In the genomic region with DNA sequence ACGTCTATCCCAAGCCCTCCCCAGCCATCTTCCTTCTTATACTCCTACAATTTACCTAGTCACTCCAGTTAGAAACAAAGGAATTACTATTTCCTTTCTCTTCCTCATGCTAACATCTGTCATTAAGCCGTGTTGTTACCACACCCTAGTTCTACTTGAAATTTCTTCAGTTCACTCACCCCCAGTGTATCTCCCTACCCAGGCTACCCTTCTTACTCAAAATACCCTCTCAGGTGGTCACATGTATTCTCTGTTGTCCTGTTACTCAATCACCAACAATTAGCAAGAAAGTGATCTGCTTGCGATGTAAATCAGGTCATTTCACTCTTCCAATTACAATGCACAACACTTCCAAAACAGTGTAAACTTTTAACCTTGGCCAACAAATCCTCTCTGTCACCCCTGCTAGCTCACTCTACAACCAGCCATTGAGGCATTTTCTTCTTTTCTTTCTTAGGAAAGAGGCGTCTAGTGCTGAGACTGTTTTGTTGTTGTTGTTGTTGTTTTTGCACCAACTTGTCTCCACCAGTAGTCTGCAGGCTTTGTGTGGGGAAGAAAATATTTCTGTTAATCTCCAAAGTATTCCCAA, we compare ENCODE assay signal across 23 cellular contexts. TPM values are rescaled to one million over a fixed set of nuclear protein-coding genes. Genes with fewer than 3 reads are reported as not detected.
"Had no signal": no experiment of that assay in that cellular context is flagged by ENCODE, and none has a peak within 500 bp of the region (broad histone marks: within the 10 kb centered on the region; RNA-seq: fewer than 3 reads in every experiment).

No MANE protein-coding gene starts in this region.

- H3K27me3 Mint-ChIP-seq: activated CD8-positive, alpha-beta memory T cell treated with anti-CD3 and anti-CD28 coated beads, Interleukin-2, amount 10 ng/mL, durations not matched to agents 7 days and 5 days; activated naive CD4-positive, alpha-beta T cell treated with anti-CD3 and anti-CD28 coated beads, Interleukin-2, amount 50 U/mL, for 24 hours; activated T-cell treated with anti-CD3 and anti-CD28 coated beads, Interleukin-2, amount 50 U/mL, for 24 hours had no signal

- H3K9me3 ChIP-seq: breast epithelium had no signal

- H3K36me3 ChIP-seq: breast epithelium had no signal

- H3K4me1 Mint-ChIP-seq: activated CD8-positive, alpha-beta memory T cell treated with anti-CD3 and anti-CD28 coated beads, Interleukin-2, amount 10 ng/mL, durations not matched to agents 7 days and 5 days; activated naive CD4-positive, alpha-beta T cell treated with anti-CD3 and anti-CD28 coated beads, Interleukin-2, amount 50 U/mL, for 24 hours had no signal

- DNase-seq: activated CD4-positive, alpha-beta T cell treated with anti-CD3 and anti-CD28 coated beads for 48 hours; activated CD4-positive, alpha-beta T cell treated with anti-CD3 and anti-CD28 coated beads, Interleukin-2, amount 50 U/mL, for 4 hours; activated CD4-positive, CD25-positive, alpha-beta regulatory T cell treated with anti-CD3 and anti-CD28 coated beads, Interleukin-2, amount 50 U/mL, for 72 hours; activated CD8-positive, alpha-beta memory T cell treated with anti-CD3 and anti-CD28 coated beads, Interleukin-2, amount 10 ng/mL, durations not matched to agents 7 days and 5 days; activated effector memory CD4-positive, alpha-beta T cell treated with Interleukin-2 at 50 U/mL for 16 hours; activated naive CD4-positive, alpha-beta T cell; activated T-cell treated with anti-CD3 and anti-CD28 coated beads, Interleukin-2, amount 50 U/mL, for 24 hours; aorta; Karpas-422; MM.1S; NCI-H1105 treated with DMSO at 0.1 percent for 48 hours; NCI-H146; NCI-H187 treated with DMSO at 0.1 percent for 48 hours; NCI-H2081 treated with DMSO at 0.1 percent for 48 hours; NCI-H446; NCI-H524; PC-3; SHP77 treated with DMSO at 0.1 percent for 48 hours had no signal

- ATAC-seq: activated CD8-positive, alpha-beta memory T cell treated with anti-CD3 and anti-CD28 coated beads, Interleukin-2, amount 10 ng/mL, durations not matched to agents 7 days and 5 days; K562; PC-3 had no signal

- H3K27ac Mint-ChIP-seq: activated CD8-positive, alpha-beta memory T cell treated with anti-CD3 and anti-CD28 coated beads, Interleukin-2, amount 10 ng/mL, durations not matched to agents 7 days and 5 days; activated naive CD4-positive, alpha-beta T cell treated with anti-CD3 and anti-CD28 coated beads, Interleukin-2, amount 50 U/mL, for 24 hours; activated T-cell treated with anti-CD3 and anti-CD28 coated beads, Interleukin-2, amount 50 U/mL, for 24 hours; activated T-helper 1 cell treated with anti-CD3 and anti-CD28 coated beads, Interleukin-12 subunit alpha, Interleukin-12 subunit beta, Interleukin-2, Interleukin-4 antibody, amounts not matched to agents 30 ng/mL and 10 ng/mL and 1 ng/mL, durations not matched to agents 14 hours and 24 hours and 36 hours; T-helper 1 cell treated with Interleukin-12 subunit alpha and Interleukin-12 subunit beta and Interleukin-4 antibody, amounts not matched to agents 30 μg/mL and 1 μg/mL, for 36 hours had no signal

- H3K4me3 Mint-ChIP-seq: activated CD8-positive, alpha-beta memory T cell treated with anti-CD3 and anti-CD28 coated beads, Interleukin-2, amount 10 ng/mL, durations not matched to agents 7 days and 5 days; activated naive CD4-positive, alpha-beta T cell treated with anti-CD3 and anti-CD28 coated beads, Interleukin-2, amount 50 U/mL, for 24 hours; activated T-cell treated with anti-CD3 and anti-CD28 coated beads, Interleukin-2, amount 50 U/mL, for 24 hours; activated T-helper 1 cell treated with anti-CD3 and anti-CD28 coated beads, Interleukin-12 subunit alpha, Interleukin-12 subunit beta, Interleukin-2, Interleukin-4 antibody, amounts not matched to agents 30 ng/mL and 10 ng/mL and 1 ng/mL, durations not matched to agents 14 hours and 24 hours and 36 hours; T-helper 1 cell treated with Interleukin-12 subunit alpha and Interleukin-12 subunit beta and Interleukin-4 antibody, amounts not matched to agents 30 μg/mL and 1 μg/mL, for 36 hours had no signal

- H3K27me3 ChIP-seq: breast epithelium had no signal

- H3K27ac ChIP-seq: breast epithelium had no signal

- H3K36me3 Mint-ChIP-seq: activated CD8-positive, alpha-beta memory T cell treated with anti-CD3 and anti-CD28 coated beads, Interleukin-2, amount 10 ng/mL, durations not matched to agents 7 days and 5 days; activated naive CD4-positive, alpha-beta T cell treated with anti-CD3 and anti-CD28 coated beads, Interleukin-2, amount 50 U/mL, for 24 hours had no signal

- H3K4me3 ChIP-seq: breast epithelium, K562 had no signal

- H3K4me1 ChIP-seq: breast epithelium had no signal

- H3K9me3 Mint-ChIP-seq: activated naive CD4-positive, alpha-beta T cell treated with anti-CD3 and anti-CD28 coated beads, Interleukin-2, amount 50 U/mL, for 24 hours; activated T-cell treated with anti-CD3 and anti-CD28 coated beads, Interleukin-2, amount 50 U/mL, for 24 hours; activated T-helper 1 cell treated with anti-CD3 and anti-CD28 coated beads, Interleukin-12 subunit alpha, Interleukin-12 subunit beta, Interleukin-2, Interleukin-4 antibody, amounts not matched to agents 30 ng/mL and 10 ng/mL and 1 ng/mL, durations not matched to agents 14 hours and 24 hours and 36 hours; T-helper 1 cell treated with Interleukin-12 subunit alpha and Interleukin-12 subunit beta and Interleukin-4 antibody, amounts not matched to agents 30 μg/mL and 1 μg/mL, for 36 hours had no signal

RNA-seq across cellular contexts. Expression of a gene that starts 50.7 kb away (rescaled TPM):
- total RNA-seq: activated CD8-positive, alpha-beta memory T cell treated with anti-CD3 and anti-CD28 coated beads, Interleukin-2, amount 10 ng/mL, durations not matched to agents 7 days and 5 days; K562 had no signal
- polyA plus RNA-seq: K562 had no signal
